In the genomic region with DNA sequence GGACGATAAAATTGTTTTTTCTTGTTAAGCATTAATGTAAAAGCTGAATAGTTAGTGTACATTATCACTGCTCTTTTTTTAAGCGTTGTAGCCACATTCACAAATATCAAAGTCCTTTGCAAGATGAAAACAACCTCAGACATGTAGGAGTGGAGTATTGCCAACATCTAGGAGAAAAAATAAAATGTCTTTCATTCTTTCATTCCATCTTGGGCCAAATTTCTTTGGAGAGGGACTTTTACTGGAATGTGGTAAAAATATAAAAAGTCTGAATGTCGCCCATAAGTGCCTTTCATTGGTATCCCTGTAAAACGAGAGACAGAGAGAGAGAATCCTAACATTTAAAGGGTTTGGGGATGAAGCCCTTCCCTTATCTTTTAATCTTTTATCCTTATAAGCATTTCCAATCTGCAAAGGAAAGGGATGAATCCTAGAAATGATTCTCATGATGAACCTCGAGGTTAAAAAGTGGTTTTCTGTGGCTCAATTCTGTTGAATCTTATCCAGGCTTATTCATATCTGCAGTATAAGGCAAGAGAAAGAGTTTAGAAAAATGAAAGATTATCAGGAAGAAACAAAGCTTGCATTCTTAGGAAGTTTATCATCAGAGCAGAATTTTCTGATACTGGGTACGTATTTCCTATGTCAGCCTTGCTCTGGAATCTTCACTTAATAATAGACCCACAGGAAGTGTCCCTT, we compare ENCODE assay signal across 16 cellular contexts.
DNase-seq lines count a peak whose midpoint lies in the region; ATAC-seq and TF ChIP-seq lines count a peak whose summit lies in the region.
"Had no signal": no experiment of that assay in that cellular context is flagged by ENCODE, and none has a peak within 500 bp of the region (broad histone marks: within the 10 kb centered on the region; RNA-seq: fewer than 3 reads in every experiment).

No MANE protein-coding gene starts in this region.

- no peak for TF ChIP-seq POLR2A in adrenal gland (IDR thresholded peaks at IDR 0.05)
- TF ChIP-seq POLR2A in spleen (IDR thresholded peaks at IDR 0.05): no peak

- DNase-seq in GM04504 (ENCODE audit: low read depth) (peak; percentile 31), adrenal gland (no peak), fibroblast of peridontal ligament (ENCODE audit: extremely low read depth) (peak; percentile 89), spleen (no peak), NCI-H1436 (lab: John Stamatoyannopoulos, UW) (no peak), HPDE6-E6E7 (ENCODE audit: extremely low spot score) (no peak), NCI-H187 treated with DMSO at 0.1 percent for 48 hours (lab: John Stamatoyannopoulos, UW) (no peak)
- DNase-seq: activated naive CD8-positive, alpha-beta T cell treated with anti-CD3 and anti-CD28 coated beads for 36 hours; activated T-cell treated with anti-CD3 and anti-CD28 coated beads, Interleukin-2, amount 50 U/mL, for 1 hour; foreskin melanocyte; NCI-H1092 treated with DMSO at 0.1 percent for 48 hours; PC-3; SW 1271 had no signal

- H3K27ac ChIP-seq in adrenal gland: peak overlapping the region in 3 of 5 donors; percentile 47 to 77 (median 57)
- peak overlapping the region in 7 of 8 donors; percentile 37 to 83 (median 64) for H3K27ac ChIP-seq in spleen
- H3K27ac ChIP-seq: C4-2B, prostate gland had no signal

- WGBS in adrenal gland, 4 donors: 41 to 59% (median 55%) methylated on average over 6 of the region's 6 CpGs
- WGBS in spleen, 5 donors: 52 to 62% (median 58%) methylated on average over 6 of the region's 6 CpGs

- peaks cover 0 to 4% of the 10 kb centered on the region in 2 donors for H3K4me1 ChIP-seq in adrenal gland (replicated peaks in 1 of 2)
- H3K4me1 ChIP-seq in spleen: peaks cover 0 to 35% (median 27%) of the 10 kb centered on the region in 6 donors
- H3K4me1 ChIP-seq: prostate gland had no signal

- H3K9me3 ChIP-seq in adrenal gland (replicated peaks in 1 of 3) (no peaks in the 10 kb centered on the region), spleen (no peaks in the 10 kb centered on the region)
- H3K9me3 ChIP-seq: prostate gland had no signal

- intact Hi-C loops in adrenal gland (cut with DNase I): no loop called here
- intact Hi-C loops in spleen (cut with DNase I; ENCODE audit: low total_unique reads): loop anchor here (5.0 kb wide), 1 partner anchor 1079 kb away; no protein-coding TSS in a partner anchor

- H3K36me3 ChIP-seq in adrenal gland (replicated peaks in 1 of 2): no peaks in the 10 kb centered on the region
- H3K36me3 ChIP-seq in spleen: no peaks in the 10 kb centered on the region
- H3K36me3 ChIP-seq: prostate gland had no signal

- TF ChIP-seq CTCF in adrenal gland (IDR thresholded peaks at IDR 0.05) (no peak), spleen (IDR thresholded peaks at IDR 0.05 in 8 of 11, conservative IDR thresholded peaks at IDR 0.05 in 3 of 11) (no peak)

- H3K27me3 ChIP-seq in adrenal gland (no peaks in the 10 kb centered on the region), spleen (replicated peaks in 1 of 7) (peaks cover 0 to 17% (median 0%) of the 10 kb centered on the region in 7 donors)

- H3K4me3 ChIP-seq in adrenal gland: no peak overlapping the region
- H3K4me3 ChIP-seq in spleen: no peak overlapping the region
- H3K4me3 ChIP-seq: prostate gland had no signal

- ATAC-seq in GM21576 (IDR thresholded peaks at IDR 0.05; ENCODE audit: unreplicated experiment): no peak
- ATAC-seq: PC-3 had no signal

Comparison
In these comparisons a context has a peak if more than half of its experiments do, and no peak if none do; other contexts are left out.
1. DNase-seq: peak in GM04504 (single experiment) and fibroblast of peridontal ligament (single experiment); none in adrenal gland (0 of 7), spleen (single experiment), NCI-H1436 (single experiment), HPDE6-E6E7 (single experiment) and NCI-H187 treated with DMSO at 0.1 percent for 48 hours (single experiment).